Comparison of ENCODE assay signal across 1 cellular context in genomic region chr10:100346765-100347567, GRCh38.
A peak's percentile ranks its signal among the peaks of the same experiment; 100 is the strongest.
TF ChIP-seq lines count a peak whose summit lies in the region.

TSS of gene SCD (plus strand) at chr10:100347233. CDS start at chr10:100347505, 272 bp downstream.

TF ChIP-seq in HepG2, 621 proteins besides CTCF, POLR2A, EP300 and RAD21 (continued from another document and continues in another):
- 0 out of 2 replicates have a peak, but pooled peaks have one; percentile 2 for TF ChIP-seq ZBTB20 (CRISPR knock-in tag; IDR thresholded peaks at IDR 0.05; ENCODE audit: borderline replicate concordance, low read depth)
- TF ChIP-seq ZKSCAN5 (CRISPR knock-in tag; IDR thresholded peaks at IDR 0.05): peak; percentile 91
- TF ChIP-seq MXD1 (CRISPR knock-in tag; IDR thresholded peaks at IDR 0.05): peak; percentile 88
- TF ChIP-seq JUN (CRISPR knock-in tag; IDR thresholded peaks at IDR 0.05): no peak
- peak; percentile 74; the same call in 1 of the 2 replicates for TF ChIP-seq MIER3 (CRISPR knock-in tag; IDR thresholded peaks at IDR 0.05; ENCODE audit: borderline replicate concordance)
- no peak for TF ChIP-seq E2F2 (CRISPR knock-in tag; IDR thresholded peaks at IDR 0.05; ENCODE audit: borderline replicate concordance)
- peak; percentile 55; the same call in 1 of the 2 replicates for TF ChIP-seq HIVEP1 (CRISPR knock-in tag; IDR thresholded peaks at IDR 0.05)
- TF ChIP-seq NR2C2 (CRISPR knock-in tag; IDR thresholded peaks at IDR 0.05; ENCODE audit: borderline replicate concordance): no peak; the same call in 1 of the 2 replicates
- peak; percentile 71; the same call in 1 of the 2 replicates for TF ChIP-seq MTA1 (CRISPR knock-in tag; IDR thresholded peaks at IDR 0.05; ENCODE audit: borderline replicate concordance)
- no peak for TF ChIP-seq PREB (CRISPR knock-in tag; IDR thresholded peaks at IDR 0.05)
- TF ChIP-seq ZNF101 (CRISPR knock-in tag; IDR thresholded peaks at IDR 0.05; ENCODE audit: borderline replicate concordance, low read depth): no peak
- peak; percentile 79 for TF ChIP-seq SALL1 (CRISPR knock-in tag; IDR thresholded peaks at IDR 0.05)
- TF ChIP-seq SMARCE1 (IDR thresholded peaks at IDR 0.05; ENCODE audit: borderline replicate concordance): no peak
- TF ChIP-seq HNF4A (CRISPR knock-in tag; IDR thresholded peaks at IDR 0.05): peak; percentile 72
- TF ChIP-seq SMC3 (IDR thresholded peaks at IDR 0.05; ENCODE audit: low read length): no peak
- no peak for TF ChIP-seq SNAPC5 (CRISPR knock-in tag; IDR thresholded peaks at IDR 0.05; ENCODE audit: borderline replicate concordance)
- TF ChIP-seq NBN (conservative IDR thresholded peaks at IDR 0.05): no peak
- peak; percentile 33; the same call in 1 of the 2 replicates for TF ChIP-seq CBX5 (CRISPR knock-in tag; IDR thresholded peaks at IDR 0.05; ENCODE audit: borderline replicate concordance)
- TF ChIP-seq JDP2 (CRISPR knock-in tag; IDR thresholded peaks at IDR 0.05; ENCODE audit: borderline replicate concordance): no peak
- no peak; the same call in 1 of the 2 replicates for TF ChIP-seq SKIL (CRISPR knock-in tag; IDR thresholded peaks at IDR 0.05; ENCODE audit: borderline replicate concordance)
- no peak for TF ChIP-seq ZNF512 (CRISPR knock-in tag; IDR thresholded peaks at IDR 0.05)
- no peak for TF ChIP-seq PHB2 (IDR thresholded peaks at IDR 0.05; ENCODE audit: partially characterized antibody)
- 0 out of 2 replicates have a peak, but pooled peaks have one; percentile 60 for TF ChIP-seq ZFP82 (CRISPR knock-in tag; IDR thresholded peaks at IDR 0.05; ENCODE audit: borderline replicate concordance)
- no peak; a peak in 1 of 4 replicates for TF ChIP-seq REST (IDR thresholded peaks at IDR 0.05; ENCODE audit: borderline replicate concordance in 1 of 2, low read depth in 1 of 2, low read length in 2 of 2)
- TF ChIP-seq ZNF256 (CRISPR knock-in tag; conservative IDR thresholded peaks at IDR 0.05): no peak
- TF ChIP-seq ZNF572 (CRISPR knock-in tag; IDR thresholded peaks at IDR 0.05): no peak
- no peak for TF ChIP-seq ELF4 (CRISPR knock-in tag; IDR thresholded peaks at IDR 0.05; ENCODE audit: borderline replicate concordance)
- TF ChIP-seq ZNF704 (CRISPR knock-in tag; IDR thresholded peaks at IDR 0.05; ENCODE audit: borderline replicate concordance): no peak
- no peak for TF ChIP-seq ZNF10 (CRISPR knock-in tag; IDR thresholded peaks at IDR 0.05; ENCODE audit: borderline replicate concordance, low read depth)
- TF ChIP-seq ZGPAT (CRISPR knock-in tag; IDR thresholded peaks at IDR 0.05): peak; percentile 25; the same call in 1 of the 2 replicates
- no peak; the same call in 1 of the 2 replicates for TF ChIP-seq EEA1 (CRISPR knock-in tag; IDR thresholded peaks at IDR 0.05; ENCODE audit: borderline replicate concordance)
- TF ChIP-seq RBAK (CRISPR knock-in tag; IDR thresholded peaks at IDR 0.05): no peak
- TF ChIP-seq POLR2AphosphoS2 (IDR thresholded peaks at IDR 0.05; ENCODE audit: low read depth, low read length): no peak
- no peak for TF ChIP-seq ZNF121 (CRISPR knock-in tag; IDR thresholded peaks at IDR 0.05)
- peak; percentile 50 for TF ChIP-seq KDM5B (CRISPR knock-in tag; IDR thresholded peaks at IDR 0.05; ENCODE audit: borderline replicate concordance)
- no peak for TF ChIP-seq ZFP1 (CRISPR knock-in tag; IDR thresholded peaks at IDR 0.05)
- no peak for TF ChIP-seq ZNF407 (CRISPR knock-in tag; IDR thresholded peaks at IDR 0.05; ENCODE audit: not compliant biosample characterization)
